ENCODE assay signal across 24 cellular contexts in genomic region chr2:180952082-180952481, GRCh38. TPM values are rescaled to one million over a fixed set of nuclear protein-coding genes. Genes with fewer than 3 reads are reported as not detected.
DNase-seq lines count a peak whose midpoint lies in the region; ATAC-seq and TF ChIP-seq lines count a peak whose summit lies in the region.
"Had no signal": no experiment of that assay in that cellular context is flagged by ENCODE, and none has a peak within 500 bp of the region (broad histone marks: within the 10 kb centered on the region; RNA-seq: fewer than 3 reads in every experiment).

No MANE protein-coding gene starts in this region.

- intact Hi-C loops in PC-9 (cut with micrococcal nuclease; ENCODE audit: unreplicated experiment), result no loop called here

- no peaks in the 10 kb centered on the region for H3K9me2 ChIP-seq in PC-9 (ENCODE audit: insufficient read depth)

- H3K9me3 Mint-ChIP-seq in effector memory CD8-positive, alpha-beta T cell, result no peaks in the 10 kb centered on the region
- H3K9me3 Mint-ChIP-seq: activated naive CD4-positive, alpha-beta T cell treated with anti-CD3 and anti-CD28 coated beads, Interleukin-2, amount 10 ng/mL, durations not matched to agents 7 days and 5 days; endodermal cell; naive thymus-derived CD8-positive, alpha-beta T cell had no signal

- H3K36me3 ChIP-seq in PC-9 (ENCODE audit: low read depth) (no peaks in the 10 kb centered on the region), brain microvascular endothelial cell (replicated peaks) (no peaks in the 10 kb centered on the region)
- H3K36me3 ChIP-seq: gastrocnemius medialis, upper lobe of right lung had no signal

- no peak overlapping the region for H3K27ac Mint-ChIP-seq in effector memory CD8-positive, alpha-beta T cell
- H3K27ac Mint-ChIP-seq: activated naive CD4-positive, alpha-beta T cell treated with anti-CD3 and anti-CD28 coated beads, Interleukin-2, amount 10 ng/mL, durations not matched to agents 7 days and 5 days; CD4-positive, CD25-positive, alpha-beta regulatory T cell; endodermal cell; mesothelial cell of epicardium had no signal

- no peaks in the 10 kb centered on the region for H3K4me1 Mint-ChIP-seq in effector memory CD8-positive, alpha-beta T cell (ENCODE audit: low read depth in 2 of 2)
- H3K4me1 Mint-ChIP-seq: activated naive CD4-positive, alpha-beta T cell treated with anti-CD3 and anti-CD28 coated beads, Interleukin-2, amount 10 ng/mL, durations not matched to agents 7 days and 5 days; CD4-positive, CD25-positive, alpha-beta regulatory T cell; endodermal cell; mesothelial cell of epicardium; naive thymus-derived CD8-positive, alpha-beta T cell had no signal

- H3K4me1 ChIP-seq in PC-9 (replicated peaks; ENCODE audit: insufficient read depth), result no peaks in the 10 kb centered on the region
- H3K4me1 ChIP-seq: gastrocnemius medialis, upper lobe of right lung had no signal

- no peak overlapping the region for H3K4me3 ChIP-seq in PC-9
- no peak overlapping the region for H3K4me3 ChIP-seq in brain microvascular endothelial cell (ENCODE audit: low read depth, low read length)
- H3K4me3 ChIP-seq: gastrocnemius medialis, upper lobe of right lung had no signal

- peaks cover 2% of the 10 kb centered on the region for H3K36me3 Mint-ChIP-seq in effector memory CD8-positive, alpha-beta T cell (ENCODE audit: insufficient read depth)
- H3K36me3 Mint-ChIP-seq: activated naive CD4-positive, alpha-beta T cell treated with anti-CD3 and anti-CD28 coated beads, Interleukin-2, amount 10 ng/mL, durations not matched to agents 7 days and 5 days; CD4-positive, CD25-positive, alpha-beta regulatory T cell; mesothelial cell of epicardium; naive thymus-derived CD8-positive, alpha-beta T cell had no signal

- no peaks in the 10 kb centered on the region for H4K20me1 ChIP-seq in PC-9 (ENCODE audit: insufficient read depth)

- in situ Hi-C loops in brain microvascular endothelial cell (cut with HindIII; ENCODE audit: low pct_ligation_motif_present, low sequenced_read_pairs), result no loop called here

- H3K27ac ChIP-seq in PC-9 (no peak overlapping the region), brain microvascular endothelial cell (no peak overlapping the region)
- H3K27ac ChIP-seq: gastrocnemius medialis, upper lobe of right lung had no signal

- peak; percentile 38 for ATAC-seq in GM18520 (IDR thresholded peaks at IDR 0.05; ENCODE audit: unreplicated experiment)
- peak; percentile 51 for ATAC-seq in GM21360 (IDR thresholded peaks at IDR 0.05; ENCODE audit: unreplicated experiment)
- ATAC-seq in HG02852 (IDR thresholded peaks at IDR 0.05; ENCODE audit: unreplicated experiment), result peak; percentile 82
- no peak for ATAC-seq in effector memory CD8-positive, alpha-beta T cell (replicated peaks)
- no peak for ATAC-seq in GM18907 (IDR thresholded peaks at IDR 0.05; ENCODE audit: unreplicated experiment)
- ATAC-seq: gastrocnemius medialis; naive thymus-derived CD8-positive, alpha-beta T cell; upper lobe of right lung had no signal

- no peak for TF ChIP-seq CTCF in PC-9 (conservative IDR thresholded peaks at IDR 0.05)
- no peak for TF ChIP-seq CTCF in brain microvascular endothelial cell (IDR thresholded peaks at IDR 0.05; ENCODE audit: low read depth, low read length, missing control alignments)

- no peaks in the 10 kb centered on the region; the same call in 1 of the 2 replicates for H3K9me3 ChIP-seq in PC-9 (ENCODE audit: insufficient read depth, low read depth)
- H3K9me3 ChIP-seq: gastrocnemius medialis, upper lobe of right lung had no signal

- CTCF ChIA-PET in PC-9 (lab: Charles Lee), result no interaction called here

- H3K4me2 ChIP-seq in PC-9, result no peak overlapping the region

- H3K79me2 ChIP-seq in PC-9 (ENCODE audit: low read depth), result no peaks in the 10 kb centered on the region

- H2AFZ ChIP-seq in PC-9, result peak overlapping the region; percentile 4; the same call in 1 of the 2 replicates

- H3K27me3 ChIP-seq in PC-9 (ENCODE audit: insufficient read depth, low read depth) (no peaks in the 10 kb centered on the region), brain microvascular endothelial cell (replicated peaks) (no peaks in the 10 kb centered on the region)
- H3K27me3 ChIP-seq: gastrocnemius medialis had no signal

- H3K27me3 Mint-ChIP-seq in effector memory CD8-positive, alpha-beta T cell, result peaks cover 18 to 37% of the 10 kb centered on the region in 2 donors
- H3K27me3 Mint-ChIP-seq: CD4-positive, CD25-positive, alpha-beta regulatory T cell had no signal

- DNase-seq in PC-9, result no peak
- no peak for DNase-seq in effector memory CD8-positive, alpha-beta T cell
- no peak for DNase-seq in brain microvascular endothelial cell
- DNase-seq in NK-92 (lab: John Stamatoyannopoulos, UW; ENCODE audit: unreplicated experiment), result no peak
- DNase-seq: activated CD4-positive, alpha-beta T cell treated with anti-CD3 and anti-CD28 coated beads for 48 hours; activated naive CD4-positive, alpha-beta T cell treated with anti-CD3 and anti-CD28 coated beads, Interleukin-2, amount 10 ng/mL, durations not matched to agents 7 days and 5 days; amygdala; CD4-positive, CD25-positive, alpha-beta regulatory T cell; cortex of kidney; endodermal cell; gastrocnemius medialis; Karpas-422; naive thymus-derived CD8-positive, alpha-beta T cell; NCI-H1694 treated with DMSO at 0.1 percent for 48 hours; NCI-H69; RPMI8226; stimulated activated CD8-positive, alpha-beta memory T cell treated with anti-CD3 and anti-CD28 coated beads, Interleukin-4, amount 100 ng/mL, for 48 hours; substantia nigra; upper lobe of right lung had no signal

- no peaks in the 10 kb centered on the region for H3F3A ChIP-seq in PC-9 (ENCODE audit: insufficient read depth, low read depth)

- no peak overlapping the region for H3K4me3 Mint-ChIP-seq in effector memory CD8-positive, alpha-beta T cell
- H3K4me3 Mint-ChIP-seq: activated naive CD4-positive, alpha-beta T cell treated with anti-CD3 and anti-CD28 coated beads, Interleukin-2, amount 10 ng/mL, durations not matched to agents 7 days and 5 days; CD4-positive, CD25-positive, alpha-beta regulatory T cell; endodermal cell; mesothelial cell of epicardium; naive thymus-derived CD8-positive, alpha-beta T cell had no signal

- POLR2A ChIA-PET in PC-9 (lab: Charles Lee; ENCODE audit: unreplicated experiment), result no interaction called here

- no TSS peak for BruUV-seq in PC-9 (replicated peaks; lab: Mats Ljungman, UMichigan)

RNA-seq across cellular contexts. Expression of gene UBE2E3, which starts 28.3 kb away (rescaled TPM):
- 139 and 180 TPM in 2 replicates for total RNA-seq in PC-9 (2021)

Comparison
In these comparisons a context has a peak if more than half of its experiments do, and no peak if none do; other contexts are left out.
1. ATAC-seq: peak in GM18520 (single experiment), GM21360 (single experiment) and HG02852 (single experiment); none in effector memory CD8-positive, alpha-beta T cell (single experiment) and GM18907 (single experiment).